Comparison of ENCODE assay signal across 8 cellular contexts in the genomic region with DNA sequence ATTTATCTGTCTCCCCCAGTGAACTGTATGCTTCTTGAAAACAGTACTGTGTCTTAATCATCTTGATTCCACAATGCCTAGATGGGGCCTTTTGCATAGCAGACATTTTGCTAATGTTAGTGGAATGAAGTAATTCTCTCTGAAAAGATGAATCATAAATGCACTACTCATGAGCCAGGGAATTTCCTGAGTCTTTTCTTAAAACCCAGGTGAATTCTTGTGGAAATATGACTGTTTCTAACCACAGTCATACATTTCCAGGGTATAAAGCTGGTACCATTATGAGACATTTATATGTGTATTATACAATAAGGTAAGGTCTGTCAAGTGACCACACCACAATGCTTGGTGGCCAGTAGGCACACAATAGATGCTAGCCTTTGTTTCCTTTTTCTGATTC. TPM values are rescaled to one million over a fixed set of nuclear protein-coding genes. Genes with fewer than 3 reads are reported as not detected.
A peak's percentile ranks its signal among the peaks of the same experiment; 100 is the strongest.
DNase-seq lines count a peak whose midpoint lies in the region; ATAC-seq and TF ChIP-seq lines count a peak whose summit lies in the region.

No MANE protein-coding gene starts in this region.

- ATAC-seq in GM19023 (IDR thresholded peaks at IDR 0.05; ENCODE audit: unreplicated experiment) (peak; percentile 64), HG03378 (IDR thresholded peaks at IDR 0.05; ENCODE audit: unreplicated experiment) (peak; percentile 71), GM18498 (IDR thresholded peaks at IDR 0.05; ENCODE audit: unreplicated experiment) (no peak), GM18505 (IDR thresholded peaks at IDR 0.05; ENCODE audit: unreplicated experiment) (no peak)

- H3K36me3 ChIP-seq in trophoblast cell (ENCODE audit: control insufficient read depth in 1 of 2, insufficient read depth in 2 of 2, low read length in 2 of 2): no peaks in the 10 kb centered on the region

- H3K27me3 Mint-ChIP-seq in chondrocyte (ENCODE audit: low read depth): no peaks in the 10 kb centered on the region

- H3K18ac ChIP-seq in trophoblast cell (ENCODE audit: low read length): no peak overlapping the region

- H3K23ac ChIP-seq in trophoblast cell (ENCODE audit: low read length): no peak overlapping the region

- H3K27me3 ChIP-seq in trophoblast cell (ENCODE audit: insufficient read depth, low read length): no peaks in the 10 kb centered on the region

- DNase-seq in chondrocyte (ENCODE audit: low spot score) (no peak), trophoblast cell (peak; percentile 52 to 93), NCI-H345 (lab: John Stamatoyannopoulos, UW) (no peak), pons (ENCODE audit: low spot score) (no peak)

- no peak overlapping the region for H2AFZ ChIP-seq in trophoblast cell (ENCODE audit: insufficient read depth, low read length, poor library complexity)

- H3K27ac Mint-ChIP-seq in chondrocyte (ENCODE audit: unreplicated experiment): peak overlapping the region; percentile 85

- no peak overlapping the region for H2AK5ac ChIP-seq in trophoblast cell (ENCODE audit: low read length)

- H4K12ac ChIP-seq in trophoblast cell (ENCODE audit: low read depth, low read length): no peak overlapping the region

- H4K8ac ChIP-seq in trophoblast cell (ENCODE audit: low read depth, low read length): no peak overlapping the region

- no peak overlapping the region for H3K4ac ChIP-seq in trophoblast cell (ENCODE audit: low read depth, low read length)

- H3K4me3 Mint-ChIP-seq in chondrocyte (ENCODE audit: unreplicated experiment): no peak overlapping the region

- H3K14ac ChIP-seq in trophoblast cell (ENCODE audit: low read length): no peak overlapping the region

- H3K36me3 Mint-ChIP-seq in chondrocyte (ENCODE audit: low read depth): peaks cover 11% of the 10 kb centered on the region

- peaks cover 51% of the 10 kb centered on the region for H3K4me1 Mint-ChIP-seq in chondrocyte (ENCODE audit: low read depth)

- no peaks in the 10 kb centered on the region for H3K79me2 ChIP-seq in trophoblast cell (ENCODE audit: control insufficient read depth, insufficient read depth, low read length, poor library complexity)

- no peaks in the 10 kb centered on the region for H3K4me1 ChIP-seq in trophoblast cell (ENCODE audit: control insufficient read depth in 1 of 2, insufficient read depth in 2 of 2, low read length in 2 of 2)

- peak overlapping the region; percentile 76 for H3K27ac ChIP-seq in trophoblast cell (ENCODE audit: low read depth, low read length)

- no peak overlapping the region for H2BK120ac ChIP-seq in trophoblast cell (ENCODE audit: insufficient read depth, low read length, poor library complexity)

- no peak overlapping the region for H2BK5ac ChIP-seq in trophoblast cell (ENCODE audit: low read depth, low read length, poor library complexity)

- no peaks in the 10 kb centered on the region for H3K9me3 Mint-ChIP-seq in chondrocyte (ENCODE audit: low read depth)

- no peaks in the 10 kb centered on the region for H3K9me3 ChIP-seq in trophoblast cell (ENCODE audit: insufficient read depth, low read depth, low read length)

- H2BK12ac ChIP-seq in trophoblast cell (ENCODE audit: low read length): no peak overlapping the region

- H3K79me1 ChIP-seq in trophoblast cell (ENCODE audit: low read length): no peaks in the 10 kb centered on the region

- no peak overlapping the region for H3K9ac ChIP-seq in trophoblast cell (ENCODE audit: low read length)

- H4K91ac ChIP-seq in trophoblast cell (ENCODE audit: low read depth, low read length): no peak overlapping the region

- H3K4me2 ChIP-seq in trophoblast cell (ENCODE audit: low read length): no peak overlapping the region

- TF ChIP-seq POLR2A in GM18505 (IDR thresholded peaks at IDR 0.05; ENCODE audit: borderline replicate concordance, extremely low read depth, insufficient read depth, insufficient read length): no peak

- no peak for TF ChIP-seq CTCF in chondrocyte (IDR thresholded peaks at IDR 0.05)

- H3K4me3 ChIP-seq in trophoblast cell (ENCODE audit: low read depth, low read length): no peak overlapping the region

RNA-seq across cellular contexts. Expression of a gene that starts 5.5 kb away (rescaled TPM):
- total RNA-seq in chondrocyte: not detected in 3 replicates
- 0.01 TPM in 1 of 2 replicates, not detected in the other for polyA plus RNA-seq in trophoblast cell (2013)

Comparison
In these comparisons a context has a peak if more than half of its experiments do, and no peak if none do; other contexts are left out.
1. ATAC-seq: peak in GM19023 (single experiment) and HG03378 (single experiment); none in GM18498 (single experiment) and GM18505 (single experiment).
2. DNase-seq: peak in trophoblast cell (2 of 2); none in chondrocyte (single experiment), NCI-H345 (single experiment) and pons (single experiment).